In genomic region chr5:140154710-140155381, GRCh38 we compare ENCODE assay signal across 1 cellular context.
TF ChIP-seq lines count a peak whose summit lies in the region.

No MANE protein-coding gene starts in this region.

TF ChIP-seq in HepG2, 621 proteins besides CTCF, POLR2A, EP300 and RAD21:
- peak; percentile 76 for TF ChIP-seq ZNF629 (CRISPR knock-in tag; conservative IDR thresholded peaks at IDR 0.05)
